In the genomic region with DNA sequence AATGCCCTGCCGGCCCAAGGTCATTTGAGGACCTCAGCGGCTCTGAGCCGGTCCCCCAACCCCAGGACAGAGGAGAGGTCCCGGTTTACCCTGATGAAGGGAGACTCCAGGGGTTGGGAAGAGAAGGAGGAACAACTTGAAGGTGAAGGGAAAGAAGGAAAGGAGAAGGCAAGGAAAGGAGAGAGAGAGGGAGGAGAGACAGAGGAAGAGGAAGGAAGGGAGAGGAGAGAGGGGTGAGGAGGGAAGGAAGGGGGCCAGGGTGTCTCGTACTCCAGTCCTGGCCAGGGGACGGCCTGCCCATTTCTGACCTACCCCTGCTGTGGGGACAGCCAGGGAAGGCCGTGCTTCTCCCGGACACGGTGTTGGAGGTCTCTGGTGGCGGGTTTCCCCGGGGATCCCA, we compare ENCODE assay signal across 27 cellular contexts. TPM values are rescaled to one million over a fixed set of nuclear protein-coding genes. Genes with fewer than 3 reads are reported as not detected.
DNase-seq lines count a peak whose midpoint lies in the region; ATAC-seq, FAIRE-seq and TF ChIP-seq lines count a peak whose summit lies in the region.
"Had no signal": no experiment of that assay in that cellular context is flagged by ENCODE, and none has a peak within 500 bp of the region (broad histone marks: within the 10 kb centered on the region; RNA-seq: fewer than 3 reads in every experiment).

No MANE protein-coding gene starts in this region.

- H3K36me3 ChIP-seq in ACC112 (ENCODE audit: insufficient read depth, low read length) (no peaks in the 10 kb centered on the region), endothelial cell of umbilical vein (ENCODE audit: control insufficient read depth in 2 of 2, extremely low read depth in 1 of 2, insufficient read depth in 2 of 2, low read length in 2 of 2) (no peaks in the 10 kb centered on the region), osteoblast (ENCODE audit: insufficient read depth, low read length) (peaks cover 7% of the 10 kb centered on the region), gastroesophageal sphincter (no peaks in the 10 kb centered on the region)
- H3K36me3 ChIP-seq: heart right ventricle, lower lobe of right lung, right lobe of liver had no signal

- intact Hi-C loops in endothelial cell of umbilical vein (cut with micrococcal nuclease) = no loop called here
- intact Hi-C loops in sciatic nerve (cut with DNase I) = no loop called here

- H3K79me2 ChIP-seq in ACC112 (ENCODE audit: control insufficient read depth, insufficient read depth, low read length, unreplicated experiment) (peaks cover 35% of the 10 kb centered on the region), endothelial cell of umbilical vein (ENCODE audit: control insufficient read depth, insufficient read depth, low read length) (no peaks in the 10 kb centered on the region), osteoblast (ENCODE audit: insufficient read depth, low read length) (peaks cover 42% of the 10 kb centered on the region)

- peaks cover 17% of the 10 kb centered on the region for H3K4me1 ChIP-seq in ACC112 (ENCODE audit: control insufficient read depth, insufficient read depth, low read length, unreplicated experiment)
- H3K4me1 ChIP-seq in endothelial cell of umbilical vein (ENCODE audit: control insufficient read depth, extremely low read depth, insufficient read depth, low read length) = no peaks in the 10 kb centered on the region
- peaks cover 42% of the 10 kb centered on the region for H3K4me1 ChIP-seq in osteoblast (ENCODE audit: insufficient read depth, low read length)
- peaks cover 0 to 23% (median 9%) of the 10 kb centered on the region in 3 donors for H3K4me1 ChIP-seq in gastroesophageal sphincter
- H3K4me1 ChIP-seq: Caco-2, right lobe of liver had no signal

- H3K9me3 ChIP-seq in endothelial cell of umbilical vein (replicated peaks; ENCODE audit: control insufficient read depth, insufficient read depth, low read length) (no peaks in the 10 kb centered on the region), osteoblast (ENCODE audit: low read depth, low read length) (no peaks in the 10 kb centered on the region), gastroesophageal sphincter (no peaks in the 10 kb centered on the region)
- H3K9me3 ChIP-seq: A549, Caco-2, heart right ventricle, lower lobe of right lung, right lobe of liver had no signal

- DNase-seq in HFF-Myc (ENCODE audit: extremely low read depth, low read depth) (no peak), endothelial cell of umbilical vein (ENCODE audit: low read depth, low spot score) (no peak), osteoblast (ENCODE audit: insufficient read length, low spot score, missing footprints) (no peak), cerebellar nuclear complex (lab: John Stamatoyannopoulos, UW) (no peak), KBM-7 (no peak), sciatic nerve (ENCODE audit: low spot score) (no peak)
- DNase-seq: activated CD4-positive, alpha-beta T cell treated with anti-CD3 and anti-CD28 coated beads for 48 hours; activated gamma-delta T cell treated with Interleukin-2 at 50 U/mL for 16 hours; activated naive CD8-positive, alpha-beta T cell treated with anti-CD3 and anti-CD28 coated beads, Interleukin-2, amount 50 U/mL, for 24 hours; activated T-cell treated with anti-CD3 and anti-CD28 coated beads, Interleukin-2, amount 50 U/mL, for 4 hours; C1 segment of cervical spinal cord; Caco-2; DMS79 treated with DMSO at 0.1 percent for 48 hours; heart right ventricle; Karpas-422; lower lobe of right lung; posterior cingulate gyrus; right lobe of liver; stimulated activated CD4-positive, alpha-beta T cell treated with anti-CD3 and anti-CD28 coated beads, Interleukin-15, amount 100 ng/mL, for 24 hours; stimulated activated naive B cell treated with anti-CD40 and anti-IgM and Interleukin-4, amounts not matched to agents 10 μg/mL and 1 μg/mL and 100 μg/mL, for 72 hours had no signal

- no peak for TF ChIP-seq CTCF in HFF-Myc (IDR thresholded peaks at IDR 0.05; ENCODE audit: low read depth, low read length, missing control alignments)
- no peak for TF ChIP-seq CTCF in endothelial cell of umbilical vein (IDR thresholded peaks at IDR 0.05; ENCODE audit: extremely low read depth in 1 of 2, insufficient read depth in 1 of 2, low read depth in 1 of 2, low read length in 2 of 2)
- TF ChIP-seq CTCF in osteoblast (IDR thresholded peaks at IDR 0.05; ENCODE audit: extremely low read depth, low read depth, low read length) = no peak
- TF ChIP-seq CTCF in gastroesophageal sphincter (IDR thresholded peaks at IDR 0.05) = no peak

- in situ Hi-C loops in KBM-7 (cut with MboI; ENCODE audit: low pct_unique_long_range_greater_than_20kb, low sequenced_read_pairs) = no loop called here

- H3K4me3 ChIP-seq in ACC112 (ENCODE audit: low read depth, low read length) = peak overlapping the region; percentile 89
- peak overlapping the region; percentile 68 for H3K4me3 ChIP-seq in HFF-Myc (replicated peaks; ENCODE audit: low read depth, low read length)
- H3K4me3 ChIP-seq in endothelial cell of umbilical vein (replicated peaks in 1 of 3; ENCODE audit: insufficient read depth in 1 of 3, low read depth in 1 of 3, low read length in 3 of 3) = no peak overlapping the region
- H3K4me3 ChIP-seq in osteoblast (ENCODE audit: insufficient read depth, low read length) = peak overlapping the region; percentile 76
- no peak overlapping the region for H3K4me3 ChIP-seq in gastroesophageal sphincter
- H3K4me3 ChIP-seq: A549, lower lobe of right lung, right lobe of liver had no signal

- H2AFZ ChIP-seq in ACC112 (ENCODE audit: low read length, unreplicated experiment) (no peak overlapping the region), endothelial cell of umbilical vein (ENCODE audit: low read depth, low read length) (no peak overlapping the region), osteoblast (ENCODE audit: low read length) (no peak overlapping the region)

- ATAC-seq in gastroesophageal sphincter (no peak), sciatic nerve (no peak)
- ATAC-seq: activated naive CD8-positive, alpha-beta T cell treated with anti-CD3 and anti-CD28 coated beads, Interleukin-2, amount 50 U/mL, for 24 hours; activated T-cell treated with anti-CD3 and anti-CD28 coated beads, Interleukin-2, amount 50 U/mL, for 4 hours; heart right ventricle; lower lobe of right lung; PC-3; stimulated activated naive B cell treated with anti-CD40 and anti-IgM and Interleukin-4, amounts not matched to agents 10 μg/mL and 1 μg/mL and 100 μg/mL, for 72 hours had no signal

- H3K27ac ChIP-seq in ACC112 (ENCODE audit: low read depth, low read length) (peak overlapping the region; percentile 32; the same call in 1 of the 2 replicates), endothelial cell of umbilical vein (ENCODE audit: insufficient read depth, low read depth, low read length) (no peak overlapping the region), osteoblast (ENCODE audit: low read depth, low read length) (no peak overlapping the region), gastroesophageal sphincter (peak overlapping the region in 1 of 4 donors; percentile 64)
- H3K27ac ChIP-seq: A549, heart right ventricle, lower lobe of right lung, right lobe of liver, VCaP had no signal

- CTCF ChIA-PET in endothelial cell of umbilical vein (lab: Charles Lee) = interaction anchor here (0.7 kb wide), 1 partner anchor 130 kb away, joined by 4 read pairs; no protein-coding TSS in a partner anchor

- H3K9ac ChIP-seq in endothelial cell of umbilical vein (replicated peaks; ENCODE audit: extremely low read depth, insufficient read depth, low read length) = no peak overlapping the region

- POLR2A ChIA-PET in endothelial cell of umbilical vein (lab: Charles Lee) = no interaction called here

- TF ChIP-seq EP300 in gastroesophageal sphincter (IDR thresholded peaks at IDR 0.05) = no peak

- 76 to 85% methylated on average over 4 to 7 of the region's 11 CpGs for WGBS in gastroesophageal sphincter (ENCODE audit: low coverage in 1 of 2), 2 donors

- FAIRE-seq in endothelial cell of umbilical vein (lab: Jason Lieb, UNC) = no peak
- FAIRE-seq: A549 had no signal

- TF ChIP-seq POLR2A in endothelial cell of umbilical vein (IDR thresholded peaks at IDR 0.05; ENCODE audit: low read depth, low read length) = no peak
- no peak for TF ChIP-seq POLR2A in gastroesophageal sphincter (IDR thresholded peaks at IDR 0.05)

- BruUV-seq in endothelial cell of umbilical vein (replicated peaks; lab: Mats Ljungman, UMichigan) = no TSS peak

- H4K20me1 ChIP-seq in endothelial cell of umbilical vein (replicated peaks; ENCODE audit: control insufficient read depth, extremely low read depth, insufficient read depth, low read length) = no peaks in the 10 kb centered on the region
- H4K20me1 ChIP-seq in osteoblast (ENCODE audit: insufficient read depth, low read length) = peaks cover 25% of the 10 kb centered on the region

- H3K27me3 ChIP-seq in ACC112 (ENCODE audit: insufficient read depth, low read length) (no peaks in the 10 kb centered on the region), endothelial cell of umbilical vein (ENCODE audit: control insufficient read depth in 2 of 2, insufficient read depth in 2 of 2, low read length in 2 of 2) (peaks cover 4 to 11% of the 10 kb centered on the region in 2 experiments), osteoblast (ENCODE audit: insufficient read depth, low read length) (no peaks in the 10 kb centered on the region), gastroesophageal sphincter (peaks cover 49% of the 10 kb centered on the region)

- H3K4me2 ChIP-seq in endothelial cell of umbilical vein (ENCODE audit: insufficient read depth, low read length) (no peak overlapping the region), osteoblast (ENCODE audit: insufficient read depth, low read length) (peak overlapping the region; percentile 83)

- H3K9me1 ChIP-seq in endothelial cell of umbilical vein (replicated peaks; ENCODE audit: control insufficient read depth, extremely low read depth, insufficient read depth, low read length) = no peaks in the 10 kb centered on the region

- dilution Hi-C loops in endothelial cell of umbilical vein (cut with MboI; ENCODE audit: extremely low pct_ligation_motif_present, low sequenced_read_pairs) = no loop called here

RNA-seq across cellular contexts. Expression of gene PRRX2, which starts 1.9 kb away (rescaled TPM):
- 0.32 and 0.77 TPM in 2 replicates for total RNA-seq in endothelial cell of umbilical vein
- polyA plus RNA-seq in endothelial cell of umbilical vein = 0.19 and 0.30 TPM in 2 replicates
- 0.06 and 0.08 TPM in 2 replicates for polyA plus RNA-seq in endothelial cell of umbilical vein (2011; cell fraction: cytosol; rRNA removed)
- polyA plus RNA-seq in endothelial cell of umbilical vein (2011; cell fraction: nucleus; rRNA removed) = not detected in 2 replicates
- 0.78 and 2.2 TPM in 2 replicates for polyA plus RNA-seq in endothelial cell of umbilical vein (2012)
- not detected in 2 replicates for polyA minus RNA-seq in endothelial cell of umbilical vein
- polyA minus RNA-seq in endothelial cell of umbilical vein (2011; cell fraction: cytosol; rRNA and poly(A)+ RNA removed) = not detected
- polyA minus RNA-seq in endothelial cell of umbilical vein (2011; cell fraction: nucleus; rRNA and poly(A)+ RNA removed) = not detected in 2 replicates
- total RNA-seq in osteoblast = 27.5 and 34.8 TPM in 2 replicates
- 10 to 100 TPM in 1 of 4 donors, 1 to 10 TPM in 2, under 1 TPM in 1; 0.93 to 12.1 (median 7.1) TPM for total RNA-seq in gastroesophageal sphincter
- total RNA-seq in sciatic nerve = 13.2 TPM
- total RNA-seq: Caco-2, right lobe of liver had no signal

RNA-seq across cellular contexts. Expression of gene ASB6, which starts 25.4 kb away (rescaled TPM):
- 22.9 and 23.8 TPM in 2 replicates for total RNA-seq in endothelial cell of umbilical vein
- 20.3 and 21.3 TPM in 2 replicates for polyA plus RNA-seq in endothelial cell of umbilical vein
- 17.1 and 21.1 TPM in 2 replicates for polyA plus RNA-seq in endothelial cell of umbilical vein (2011; cell fraction: cytosol; rRNA removed)
- 25.6 and 26.2 TPM in 2 replicates for polyA plus RNA-seq in endothelial cell of umbilical vein (2011; cell fraction: nucleus; rRNA removed)
- polyA plus RNA-seq in endothelial cell of umbilical vein (2012) = 14.9 and 17.5 TPM in 2 replicates
- 10.0 and 12.2 TPM in 2 replicates for polyA minus RNA-seq in endothelial cell of umbilical vein
- 11.4 TPM for polyA minus RNA-seq in endothelial cell of umbilical vein (2011; cell fraction: cytosol; rRNA and poly(A)+ RNA removed)
- 7.1 and 8.8 TPM in 2 replicates for polyA minus RNA-seq in endothelial cell of umbilical vein (2011; cell fraction: nucleus; rRNA and poly(A)+ RNA removed)
- 21.0 and 23.9 TPM in 2 replicates for total RNA-seq in osteoblast
- total RNA-seq in gastroesophageal sphincter = 10 to 100 TPM; 21.3 to 37.2 (median 28.2) TPM
- 18.6 TPM for total RNA-seq in sciatic nerve

RNA-seq across cellular contexts. Expression of gene NTMT1, which starts 41.4 kb away (rescaled TPM):
- total RNA-seq in endothelial cell of umbilical vein = 47.6 and 53.2 TPM in 2 replicates
- polyA plus RNA-seq in endothelial cell of umbilical vein = 51.1 and 58.3 TPM in 2 replicates
- polyA plus RNA-seq in endothelial cell of umbilical vein (2011; cell fraction: cytosol; rRNA removed) = 44.9 and 48.8 TPM in 2 replicates
- 28.6 and 32.3 TPM in 2 replicates for polyA plus RNA-seq in endothelial cell of umbilical vein (2011; cell fraction: nucleus; rRNA removed)
- 39.2 and 47.0 TPM in 2 replicates for polyA plus RNA-seq in endothelial cell of umbilical vein (2012)
- 15.9 and 22.1 TPM in 2 replicates for polyA minus RNA-seq in endothelial cell of umbilical vein
- 52.6 TPM for polyA minus RNA-seq in endothelial cell of umbilical vein (2011; cell fraction: cytosol; rRNA and poly(A)+ RNA removed)
- polyA minus RNA-seq in endothelial cell of umbilical vein (2011; cell fraction: nucleus; rRNA and poly(A)+ RNA removed) = 12.2 and 14.1 TPM in 2 replicates
- 26.4 and 28.6 TPM in 2 replicates for total RNA-seq in osteoblast
- 10 to 100 TPM; 12.8 to 24.0 (median 21.8) TPM for total RNA-seq in gastroesophageal sphincter
- 28.0 TPM for total RNA-seq in sciatic nerve

RNA-seq across cellular contexts. Expression of gene C9orf50, which starts 46.5 kb away (rescaled TPM):
- total RNA-seq in endothelial cell of umbilical vein = not detected in 2 replicates
- polyA plus RNA-seq in endothelial cell of umbilical vein = 0.05 TPM in 1 of 2 replicates, not detected in the other
- not detected in 2 replicates for polyA plus RNA-seq in endothelial cell of umbilical vein (2011; cell fraction: cytosol; rRNA removed)
- not detected in 2 replicates for polyA plus RNA-seq in endothelial cell of umbilical vein (2011; cell fraction: nucleus; rRNA removed)
- not detected in 2 replicates for polyA plus RNA-seq in endothelial cell of umbilical vein (2012)
- polyA minus RNA-seq in endothelial cell of umbilical vein = not detected in 2 replicates
- polyA minus RNA-seq in endothelial cell of umbilical vein (2011; cell fraction: cytosol; rRNA and poly(A)+ RNA removed) = not detected
- not detected in 2 replicates for polyA minus RNA-seq in endothelial cell of umbilical vein (2011; cell fraction: nucleus; rRNA and poly(A)+ RNA removed)
- total RNA-seq in osteoblast = under 0.01 and 0.36 TPM in 2 replicates
- under 1 TPM in 1 of 4 donors, not detected in 3; 0.27 TPM for total RNA-seq in gastroesophageal sphincter
- 2.2 TPM for total RNA-seq in sciatic nerve
- total RNA-seq: activated T-cell treated with anti-CD3 and anti-CD28 coated beads, Interleukin-2, amount 50 U/mL, for 4 hours; Caco-2; fibroblast of villous mesenchyme; heart right ventricle; lower lobe of right lung; PC-3; right lobe of liver; temporal lobe had no signal
- polyA plus RNA-seq: heart right ventricle had no signal

Comparison
In these comparisons a context has a peak if more than half of its experiments do, and no peak if none do; other contexts are left out.
1. H3K4me3 ChIP-seq: peak in ACC112 (single experiment), HFF-Myc (single experiment) and osteoblast (single experiment); none in endothelial cell of umbilical vein (0 of 3) and gastroesophageal sphincter (0 of 2).